ENCODE assay signal across 23 cellular contexts in genomic region chr6:68167604-68168003, GRCh38.
"Had no signal": no experiment of that assay in that cellular context is flagged by ENCODE, and none has a peak within 500 bp of the region (broad histone marks: within the 10 kb centered on the region; RNA-seq: fewer than 3 reads in every experiment).

No MANE protein-coding gene starts in this region.

- H3K27ac ChIP-seq: gastrocnemius medialis, left lung, neural progenitor cell, prostate gland, right atrium auricular region, sigmoid colon, spleen, testis, tibial artery had no signal

- H3K36me3 ChIP-seq: gastrocnemius medialis, left lung, neural progenitor cell, prostate gland, right atrium auricular region, sigmoid colon, spleen, tibial artery had no signal

- H3K27ac Mint-ChIP-seq: effector memory CD8-positive, alpha-beta T cell; mesothelial cell of epicardium; naive B cell; nephron; neural progenitor cell; stimulated activated memory B cell treated with anti-CD40 and anti-IgM and Interleukin-4, amounts not matched to agents 10 μg/mL and 1 μg/mL and 100 μg/mL, for 72 hours; type B pancreatic cell had no signal

- H3K4me3 ChIP-seq: gastrocnemius medialis, left lung, mucosa of descending colon, neural progenitor cell, prostate gland, right atrium auricular region, sigmoid colon, spleen, testis, tibial artery had no signal

- H3K36me3 Mint-ChIP-seq: mesothelial cell of epicardium; naive B cell; neural progenitor cell; stimulated activated memory B cell treated with anti-CD40 and anti-IgM and Interleukin-4, amounts not matched to agents 10 μg/mL and 1 μg/mL and 100 μg/mL, for 72 hours; type B pancreatic cell had no signal

- H3K9me3 Mint-ChIP-seq: mesothelial cell of epicardium, type B pancreatic cell had no signal

- H3K9me3 ChIP-seq: gastrocnemius medialis, prostate gland, right atrium auricular region, sigmoid colon, testis, tibial artery had no signal

- DNase-seq: cortex of kidney; effector memory CD8-positive, alpha-beta T cell; gastrocnemius medialis; head of caudate nucleus; left cardiac atrium; left lung; mesenchymal stem cell; mucosa of descending colon; naive B cell; sigmoid colon; spleen; stimulated activated CD4-positive, alpha-beta T cell treated with anti-CD3 and anti-CD28 coated beads, Interleukin-4, amount 100 ng/mL, for 4 hours; stimulated activated naive CD8-positive, alpha-beta T cell treated with anti-CD3 and anti-CD28 coated beads, Interleukin-15, Interleukin-2, amounts not matched to agents 100 U/mL and 50 U/mL, for 24 hours; substantia nigra; testis; tibial artery had no signal

- ATAC-seq: effector memory CD8-positive, alpha-beta T cell; gastrocnemius medialis; left cardiac atrium; left lung; mucosa of descending colon; stimulated activated memory B cell treated with anti-CD40 and anti-IgM and Interleukin-4, amounts not matched to agents 10 μg/mL and 1 μg/mL and 100 μg/mL, for 72 hours; stimulated activated naive CD8-positive, alpha-beta T cell treated with anti-CD3 and anti-CD28 coated beads, Interleukin-15, Interleukin-2, amounts not matched to agents 100 U/mL and 50 U/mL, for 24 hours had no signal

- H3K4me1 Mint-ChIP-seq: mesothelial cell of epicardium; naive B cell; nephron; neural progenitor cell; stimulated activated memory B cell treated with anti-CD40 and anti-IgM and Interleukin-4, amounts not matched to agents 10 μg/mL and 1 μg/mL and 100 μg/mL, for 72 hours had no signal

- H3K4me1 ChIP-seq: gastrocnemius medialis, left lung, neural progenitor cell, prostate gland, right atrium auricular region, sigmoid colon, spleen, testis, tibial artery had no signal

- H3K4me3 Mint-ChIP-seq: effector memory CD8-positive, alpha-beta T cell; mesothelial cell of epicardium; naive B cell; nephron; neural progenitor cell; stimulated activated memory B cell treated with anti-CD40 and anti-IgM and Interleukin-4, amounts not matched to agents 10 μg/mL and 1 μg/mL and 100 μg/mL, for 72 hours; type B pancreatic cell had no signal

- H3K27me3 ChIP-seq: gastrocnemius medialis, left lung, neural progenitor cell, right atrium auricular region, sigmoid colon, spleen, testis, tibial artery had no signal

- H3K27me3 Mint-ChIP-seq: effector memory CD8-positive, alpha-beta T cell; naive B cell; stimulated activated memory B cell treated with anti-CD40 and anti-IgM and Interleukin-4, amounts not matched to agents 10 μg/mL and 1 μg/mL and 100 μg/mL, for 72 hours; type B pancreatic cell had no signal
